Comparison of ENCODE assay signal across 30 cellular contexts in genomic region chr7:130700760-130701159, GRCh38. TPM values are rescaled to one million over a fixed set of nuclear protein-coding genes. Genes with fewer than 3 reads are reported as not detected.
DNase-seq lines count a peak whose midpoint lies in the region; ATAC-seq, FAIRE-seq and TF ChIP-seq lines count a peak whose summit lies in the region.
"Had no signal": no experiment of that assay in that cellular context is flagged by ENCODE, and none has a peak within 500 bp of the region (broad histone marks: within the 10 kb centered on the region; RNA-seq: fewer than 3 reads in every experiment).

No MANE protein-coding gene starts in this region.

- H3K36me3 ChIP-seq in HepG2 (replicated peaks in 1 of 2; ENCODE audit: control insufficient read depth in 1 of 2, insufficient read depth in 2 of 2, low read length in 2 of 2) (no peaks in the 10 kb centered on the region), right lobe of liver (no peaks in the 10 kb centered on the region), hepatocyte (replicated peaks; ENCODE audit: insufficient read depth, low read depth) (no peaks in the 10 kb centered on the region)
- H3K36me3 ChIP-seq: BE2C, BLaER1 had no signal

- DNase-seq in HepG2 (ENCODE audit: low spot score) (no peak), right lobe of liver (no peak), T-cell (no peak), hepatocyte (ENCODE audit: low spot score) (no peak)
- DNase-seq: ACHN; BE2C; C1 segment of cervical spinal cord; CD4-positive, alpha-beta memory T cell; CD4-positive, CD25-positive, alpha-beta regulatory T cell; CD8-positive, alpha-beta memory T cell; COR-L47; DMS 273 treated with DMSO at 0.1 percent for 48 hours; DMS153; DMS53; DMS79; DND-41; EL; GDM1 had no signal

- H3K4me2 ChIP-seq in HepG2 (ENCODE audit: low read depth, low read length) (no peak overlapping the region), hepatocyte (no peak overlapping the region)
- H3K4me2 ChIP-seq: BLaER1 had no signal

- TF ChIP-seq POLR2A in HepG2 (IDR thresholded peaks at IDR 0.05; ENCODE audit: insufficient read depth in 1 of 2, low read depth in 2 of 2, low read length in 2 of 2): no peak
- no peak for TF ChIP-seq POLR2A in right lobe of liver (IDR thresholded peaks at IDR 0.05)

- peaks cover 3 to 4% of the 10 kb centered on the region in 2 donors for H3K27me3 Mint-ChIP-seq in T-cell
- H3K27me3 Mint-ChIP-seq: CD4-positive, CD25-positive, alpha-beta regulatory T cell had no signal

- H3K36me3 Mint-ChIP-seq in T-cell: no peaks in the 10 kb centered on the region
- H3K36me3 Mint-ChIP-seq: CD14-positive monocyte; CD4-positive, alpha-beta memory T cell; CD4-positive, CD25-positive, alpha-beta regulatory T cell had no signal

- H3K4me1 Mint-ChIP-seq in T-cell: no peaks in the 10 kb centered on the region
- H3K4me1 Mint-ChIP-seq: CD4-positive, alpha-beta memory T cell; CD4-positive, CD25-positive, alpha-beta regulatory T cell; CD8-positive, alpha-beta memory T cell had no signal

- CTCF ChIA-PET in HepG2 (lab: Yijun Ruan, JAX; ENCODE audit: low intra/inter-chr PET ratio, low total read pairs) (no interaction called here), T-cell (lab: Charles Lee) (no interaction called here)

- H3K9me2 ChIP-seq in hepatocyte (replicated peaks; ENCODE audit: insufficient read depth): no peaks in the 10 kb centered on the region

- no peak for TF ChIP-seq RAD21 in HepG2 (CRISPR knock-in tag; IDR thresholded peaks at IDR 0.05)

- H3K4me3 Mint-ChIP-seq in T-cell: no peak overlapping the region
- H3K4me3 Mint-ChIP-seq: CD14-positive monocyte; CD4-positive, alpha-beta memory T cell; CD4-positive, CD25-positive, alpha-beta regulatory T cell; CD8-positive, alpha-beta memory T cell had no signal

- in situ Hi-C loops in HepG2 (cut with HindIII; ENCODE audit: extremely low pct_ligation_motif_present, low pct_unique_long_range_greater_than_20kb): no loop called here

- H3K27me3 ChIP-seq in HepG2 (ENCODE audit: control insufficient read depth in 1 of 2, insufficient read depth in 2 of 2, low read length in 2 of 2): no peaks in the 10 kb centered on the region
- H3K27me3 ChIP-seq in right lobe of liver: no peaks in the 10 kb centered on the region
- no peaks in the 10 kb centered on the region for H3K27me3 ChIP-seq in hepatocyte
- H3K27me3 ChIP-seq: BLaER1 had no signal

- H3K27ac ChIP-seq in HepG2 (ENCODE audit: extremely low read length, insufficient read depth, low read length) (no peak overlapping the region), right lobe of liver (no peak overlapping the region), hepatocyte (no peak overlapping the region)
- H3K27ac ChIP-seq: 22Rv1, BLaER1 had no signal

- H4K20me1 ChIP-seq in HepG2 (ENCODE audit: insufficient read depth, low read length): no peaks in the 10 kb centered on the region
- H4K20me1 ChIP-seq in hepatocyte (ENCODE audit: insufficient read depth, poor library complexity, severe bottlenecking): no peaks in the 10 kb centered on the region
- H4K20me1 ChIP-seq: BLaER1 had no signal

- H3K4me3 ChIP-seq in HepG2 (replicated peaks in 1 of 3; ENCODE audit: insufficient read depth in 1 of 3, low read depth in 2 of 3, low read length in 3 of 3): no peak overlapping the region
- no peak overlapping the region for H3K4me3 ChIP-seq in right lobe of liver
- H3K4me3 ChIP-seq in hepatocyte: no peak overlapping the region
- H3K4me3 ChIP-seq: BLaER1, GM12878 had no signal

- H3K9me3 Mint-ChIP-seq in T-cell: no peaks in the 10 kb centered on the region

- TF ChIP-seq EP300 in HepG2 (IDR thresholded peaks at IDR 0.05; ENCODE audit: low read depth in 2 of 2, low read length in 2 of 2) (no peak), HepG2 (CRISPR knock-in tag; IDR thresholded peaks at IDR 0.05; ENCODE audit: borderline replicate concordance) (no peak)

- H3K4me1 ChIP-seq in HepG2 (ENCODE audit: insufficient read depth, low read length): no peaks in the 10 kb centered on the region
- H3K4me1 ChIP-seq in right lobe of liver: no peaks in the 10 kb centered on the region
- H3K4me1 ChIP-seq in hepatocyte (ENCODE audit: insufficient read depth): no peaks in the 10 kb centered on the region
- H3K4me1 ChIP-seq: BE2C, BLaER1 had no signal

- no peak overlapping the region for H3K9ac ChIP-seq in HepG2 (ENCODE audit: insufficient read depth, low read depth, low read length)
- H3K9ac ChIP-seq: BLaER1 had no signal

- intact Hi-C loops in HepG2 (cut with micrococcal nuclease; ENCODE audit: unreplicated experiment): no loop called here
- intact Hi-C loops in right lobe of liver (cut with DNase I): no loop called here

- H3K79me2 ChIP-seq in HepG2 (ENCODE audit: insufficient read depth, low read length): no peaks in the 10 kb centered on the region
- H3K79me2 ChIP-seq in hepatocyte: no peaks in the 10 kb centered on the region

- no peak overlapping the region for H2AFZ ChIP-seq in HepG2 (ENCODE audit: low read length)
- no peak overlapping the region for H2AFZ ChIP-seq in hepatocyte

- WGBS in HepG2 (ENCODE audit: low lambda C conversion rate): 22% methylated on average over 1 of the region's 1 CpG
- WGBS in right lobe of liver (ENCODE audit: insufficient coverage, low coverage, low lambda C conversion rate, missing lambda C conversion rate): 94% methylated on average over 1 of the region's 1 CpG
- WGBS in hepatocyte (ENCODE audit: low lambda C conversion rate, missing lambda C conversion rate): 97% methylated on average over 1 of the region's 1 CpG

- BruUV-seq in HepG2 (replicated peaks; lab: Mats Ljungman, UMichigan): no TSS peak

- ATAC-seq in HepG2 (no peak), right lobe of liver (no peak), T-cell (replicated peaks in 1 of 4) (no peak)
- ATAC-seq: GM12878 had no signal

- FAIRE-seq in HepG2 (lab: Jason Lieb, UNC) (no peak), TTC549 (lab: Jason Lieb, UNC) (peak; percentile 17)
- FAIRE-seq: GM12878, GM12892, GM18507 had no signal

- POLR2A ChIA-PET in HepG2 (lab: Yijun Ruan, JAX): no interaction called here
- POLR2A ChIA-PET in T-cell (lab: Charles Lee): interaction anchor here in 1 of 2 donors (0.5 kb wide), 1 partner anchor 581 kb away, joined by 5 read pairs; no protein-coding TSS in a partner anchor

- TF ChIP-seq CTCF in HepG2 (CRISPR knock-in tag; IDR thresholded peaks at IDR 0.05) (no peak), right lobe of liver (IDR thresholded peaks at IDR 0.05) (no peak), hepatocyte (IDR thresholded peaks at IDR 0.05; ENCODE audit: poor library complexity) (no peak)

- H3K9me3 ChIP-seq in HepG2 (ENCODE audit: low read length) (no peaks in the 10 kb centered on the region), right lobe of liver (no peaks in the 10 kb centered on the region), hepatocyte (ENCODE audit: low read depth) (no peaks in the 10 kb centered on the region)
- H3K9me3 ChIP-seq: BE2C, BLaER1 had no signal

- no peak overlapping the region for H3K27ac Mint-ChIP-seq in T-cell
- H3K27ac Mint-ChIP-seq: CD14-positive monocyte; CD4-positive, alpha-beta memory T cell; CD4-positive, CD25-positive, alpha-beta regulatory T cell; CD8-positive, alpha-beta memory T cell had no signal

RNA-seq across cellular contexts. Expression of gene TSGA13, which starts 14.4 kb away (rescaled TPM):
- total RNA-seq in HepG2 (2016; rRNA removed; fragmentation: Illumina TruSeq; extraction: Trizol) (not detected in 2 replicates), right lobe of liver (not detected), T-cell (not detected), hepatocyte (not detected in 2 replicates)
- not detected in 2 replicates for total RNA-seq in HepG2 (2016; cell fraction: cytosol; rRNA removed; fragmentation: Illumina TruSeq; extraction: Trizol; ENCODE audit: low read depth)
- total RNA-seq in HepG2 (2016; cell fraction: insoluble cytoplasmic fraction; rRNA removed; fragmentation: Illumina TruSeq; extraction: Trizol): not detected in 2 replicates
- not detected in 2 replicates for total RNA-seq in HepG2 (2016; cell fraction: membrane; rRNA removed; fragmentation: Illumina TruSeq; extraction: Trizol)
- total RNA-seq in HepG2 (2016; cell fraction: nucleus; rRNA removed; fragmentation: Illumina TruSeq; extraction: Trizol): not detected in 2 replicates
- polyA plus RNA-seq in HepG2 (2011; rRNA removed) (not detected in 2 replicates), hepatocyte (not detected in 2 replicates)
- not detected in 2 replicates for polyA plus RNA-seq in HepG2 (2011; cell fraction: cytosol; rRNA removed)
- polyA plus RNA-seq in HepG2 (2011; cell fraction: nucleus; rRNA removed): not detected in 2 replicates
- polyA plus RNA-seq in HepG2 (2012): not detected in 2 replicates
- polyA plus RNA-seq in HepG2 (2016; cell fraction: cytosol; fragmentation: Illumina TruSeq; extraction: Trizol; ENCODE audit: low read depth): not detected in 2 replicates
- polyA plus RNA-seq in HepG2 (2016; cell fraction: insoluble cytoplasmic fraction; fragmentation: Illumina TruSeq; extraction: Trizol; ENCODE audit: low read depth): not detected in 2 replicates
- not detected in 2 replicates for polyA plus RNA-seq in HepG2 (2016; cell fraction: membrane; fragmentation: Illumina TruSeq; extraction: Trizol; ENCODE audit: low read depth)
- not detected in 2 replicates for polyA plus RNA-seq in HepG2 (2016; cell fraction: nucleus; fragmentation: Illumina TruSeq; extraction: Trizol; ENCODE audit: insufficient read depth, low read depth)
- not detected in 2 replicates for polyA minus RNA-seq in HepG2 (2011; rRNA and poly(A)+ RNA removed; ENCODE audit: low replicate concordance)
- not detected in 2 replicates for polyA minus RNA-seq in HepG2 (2011; cell fraction: cytosol; rRNA and poly(A)+ RNA removed)
- polyA minus RNA-seq in HepG2 (2011; cell fraction: nucleus; rRNA and poly(A)+ RNA removed): not detected in 2 replicates
- total RNA-seq: A172; A673; CD4-positive, alpha-beta memory T cell; CD4-positive, CD25-positive, alpha-beta regulatory T cell; CD8-positive, alpha-beta memory T cell; Daoy; G401; GM12878 had no signal
- polyA plus RNA-seq: AG04450; CD14-positive monocyte; CD4-positive, alpha-beta memory T cell; CD4-positive, CD25-positive, alpha-beta regulatory T cell; CD8-positive, alpha-beta memory T cell; GM12878 had no signal

RNA-seq across cellular contexts. Expression of gene COPG2, which starts 32.2 kb away (rescaled TPM):
- 17.7 and 27.7 TPM in 2 replicates for total RNA-seq in HepG2 (2016; rRNA removed; fragmentation: Illumina TruSeq; extraction: Trizol)
- total RNA-seq in HepG2 (2016; cell fraction: cytosol; rRNA removed; fragmentation: Illumina TruSeq; extraction: Trizol; ENCODE audit: low read depth): 1.5 and 2.1 TPM in 2 replicates
- 18.5 and 23.9 TPM in 2 replicates for total RNA-seq in HepG2 (2016; cell fraction: insoluble cytoplasmic fraction; rRNA removed; fragmentation: Illumina TruSeq; extraction: Trizol)
- total RNA-seq in HepG2 (2016; cell fraction: membrane; rRNA removed; fragmentation: Illumina TruSeq; extraction: Trizol): 5.6 and 6.4 TPM in 2 replicates
- total RNA-seq in HepG2 (2016; cell fraction: nucleus; rRNA removed; fragmentation: Illumina TruSeq; extraction: Trizol): 16.1 and 17.2 TPM in 2 replicates
- 12.6 and 14.1 TPM in 2 replicates for polyA plus RNA-seq in HepG2 (2011; rRNA removed)
- polyA plus RNA-seq in HepG2 (2011; cell fraction: cytosol; rRNA removed): 9.8 and 13.2 TPM in 2 replicates
- polyA plus RNA-seq in HepG2 (2011; cell fraction: nucleus; rRNA removed): 6.0 and 6.4 TPM in 2 replicates
- 11.9 and 13.8 TPM in 2 replicates for polyA plus RNA-seq in HepG2 (2012)
- polyA plus RNA-seq in HepG2 (2016; cell fraction: cytosol; fragmentation: Illumina TruSeq; extraction: Trizol; ENCODE audit: low read depth): 1.4 and 1.5 TPM in 2 replicates
- polyA plus RNA-seq in HepG2 (2016; cell fraction: insoluble cytoplasmic fraction; fragmentation: Illumina TruSeq; extraction: Trizol; ENCODE audit: low read depth): 21.0 and 22.5 TPM in 2 replicates
- 3.3 and 3.7 TPM in 2 replicates for polyA plus RNA-seq in HepG2 (2016; cell fraction: membrane; fragmentation: Illumina TruSeq; extraction: Trizol; ENCODE audit: low read depth)
- polyA plus RNA-seq in HepG2 (2016; cell fraction: nucleus; fragmentation: Illumina TruSeq; extraction: Trizol; ENCODE audit: insufficient read depth, low read depth): 15.1 and 15.7 TPM in 2 replicates
- 23.1 and 23.8 TPM in 2 replicates for polyA minus RNA-seq in HepG2 (2011; rRNA and poly(A)+ RNA removed; ENCODE audit: low replicate concordance)
- polyA minus RNA-seq in HepG2 (2011; cell fraction: cytosol; rRNA and poly(A)+ RNA removed): 15.2 and 17.4 TPM in 2 replicates
- 15.8 and 18.9 TPM in 2 replicates for polyA minus RNA-seq in HepG2 (2011; cell fraction: nucleus; rRNA and poly(A)+ RNA removed)
- total RNA-seq in right lobe of liver: 1 to 10 TPM; 6.5 to 8.9 (median 8.4) TPM
- 10 to 100 TPM in 1 of 5 donors, 1 to 10 TPM in 4; 7.7 to 10.4 (median 8.5) TPM for total RNA-seq in T-cell
- 41.0 and 41.9 TPM in 2 replicates for total RNA-seq in hepatocyte
- polyA plus RNA-seq in hepatocyte: 3.0 and 6.7 TPM in 2 replicates

RNA-seq across cellular contexts. Expression of gene KLF14, which starts 33.2 kb away (rescaled TPM):
- total RNA-seq in HepG2 (2016; rRNA removed; fragmentation: Illumina TruSeq; extraction: Trizol): not detected in 2 replicates
- total RNA-seq in HepG2 (2016; cell fraction: cytosol; rRNA removed; fragmentation: Illumina TruSeq; extraction: Trizol; ENCODE audit: low read depth): not detected in 2 replicates
- not detected in 2 replicates for total RNA-seq in HepG2 (2016; cell fraction: insoluble cytoplasmic fraction; rRNA removed; fragmentation: Illumina TruSeq; extraction: Trizol)
- total RNA-seq in HepG2 (2016; cell fraction: membrane; rRNA removed; fragmentation: Illumina TruSeq; extraction: Trizol): not detected in 2 replicates
- not detected in 2 replicates for total RNA-seq in HepG2 (2016; cell fraction: nucleus; rRNA removed; fragmentation: Illumina TruSeq; extraction: Trizol)
- polyA plus RNA-seq in HepG2 (2011; rRNA removed): not detected in 2 replicates
- polyA plus RNA-seq in HepG2 (2011; cell fraction: cytosol; rRNA removed): not detected in 2 replicates
- not detected in 2 replicates for polyA plus RNA-seq in HepG2 (2011; cell fraction: nucleus; rRNA removed)
- polyA plus RNA-seq in HepG2 (2012): not detected in 2 replicates
- not detected in 2 replicates for polyA plus RNA-seq in HepG2 (2016; cell fraction: cytosol; fragmentation: Illumina TruSeq; extraction: Trizol; ENCODE audit: low read depth)
- polyA plus RNA-seq in HepG2 (2016; cell fraction: insoluble cytoplasmic fraction; fragmentation: Illumina TruSeq; extraction: Trizol; ENCODE audit: low read depth): not detected in 2 replicates
- not detected in 2 replicates for polyA plus RNA-seq in HepG2 (2016; cell fraction: membrane; fragmentation: Illumina TruSeq; extraction: Trizol; ENCODE audit: low read depth)
- polyA plus RNA-seq in HepG2 (2016; cell fraction: nucleus; fragmentation: Illumina TruSeq; extraction: Trizol; ENCODE audit: insufficient read depth, low read depth): not detected in 2 replicates
- polyA minus RNA-seq in HepG2 (2011; rRNA and poly(A)+ RNA removed; ENCODE audit: low replicate concordance): not detected in 2 replicates
- polyA minus RNA-seq in HepG2 (2011; cell fraction: cytosol; rRNA and poly(A)+ RNA removed): not detected in 2 replicates
- polyA minus RNA-seq in HepG2 (2011; cell fraction: nucleus; rRNA and poly(A)+ RNA removed): not detected in 2 replicates
- not detected for total RNA-seq in right lobe of liver
- total RNA-seq in T-cell: not detected
- total RNA-seq in hepatocyte: 0.24 TPM in 1 of 2 replicates, not detected in the other
- polyA plus RNA-seq in hepatocyte: 0.16 and 0.46 TPM in 2 replicates
- total RNA-seq: A673; CD4-positive, alpha-beta memory T cell; CD4-positive, CD25-positive, alpha-beta regulatory T cell; CD8-positive, alpha-beta memory T cell; G401 had no signal
- polyA plus RNA-seq: AG04450; CD14-positive monocyte; CD4-positive, alpha-beta memory T cell; CD4-positive, CD25-positive, alpha-beta regulatory T cell; CD8-positive, alpha-beta memory T cell; GM12878 had no signal
